ENCODE assay signal across 8 cellular contexts in the genomic region with DNA sequence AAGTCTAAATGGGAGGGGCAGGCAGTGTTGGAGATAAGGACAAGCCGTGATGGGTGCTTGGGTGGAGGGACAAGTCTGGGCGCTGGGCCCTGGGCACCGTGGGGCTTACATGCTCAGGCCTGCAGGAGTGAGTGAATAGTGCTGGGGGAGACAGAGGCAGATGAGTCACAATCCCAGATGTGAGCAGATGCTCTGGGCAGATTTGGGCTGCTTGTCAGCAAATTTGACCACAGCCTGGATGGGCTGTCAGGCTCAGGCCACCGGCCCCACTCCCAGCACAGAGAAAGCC. TPM values are rescaled to one million over a fixed set of nuclear protein-coding genes. Genes with fewer than 3 reads are reported as not detected.
A peak's percentile ranks its signal among the peaks of the same experiment; 100 is the strongest.
DNase-seq lines count a peak whose midpoint lies in the region; FAIRE-seq and TF ChIP-seq lines count a peak whose summit lies in the region.

No MANE protein-coding gene starts in this region.

- FAIRE-seq in GM12892 (lab: Jason Lieb, UNC) (peak; percentile 36), frontal cortex (lab: Jason Lieb, UNC) (no peak)

- 11% methylated on average over 4 of the region's 4 CpGs for WGBS in prostate gland

- H3K27ac ChIP-seq in duodenal mucosa (ENCODE audit: low read depth, low read length) (peak overlapping the region; percentile 67), prostate gland (peak overlapping the region; percentile 88 to 92)

- DNase-seq in GM12892 (ENCODE audit: insufficient read length) (no peak), NCI-H446 treated with DMSO at 0.1 percent for 48 hours (lab: John Stamatoyannopoulos, UW) (peak; percentile 32), prostate gland (ENCODE audit: low spot score) (peak; percentile 88), nucleus accumbens (lab: John Stamatoyannopoulos, UW) (no peak), frontal cortex (ENCODE audit: low spot score in 2 of 2) (no peak), GM10266 (ENCODE audit: extremely low spot score) (no peak), NCI-H2227 (lab: John Stamatoyannopoulos, UW; ENCODE audit: unreplicated experiment) (no peak)

- intact Hi-C loops in prostate gland (cut with DNase I): loop anchor here (5.0 kb wide), 1 partner anchor 42 kb away; a partner anchor contains a TSS

- no peak for TF ChIP-seq POLR2A in GM12892 (IDR thresholded peaks at IDR 0.05; ENCODE audit: low read depth, low read length)
- no peak for TF ChIP-seq POLR2A in prostate gland (IDR thresholded peaks at IDR 0.05)

- H3K4me1 ChIP-seq in duodenal mucosa (ENCODE audit: control insufficient read depth in 1 of 2, insufficient read depth in 2 of 2, low read length in 2 of 2) (peaks cover 21 to 25% of the 10 kb centered on the region in 2 donors), prostate gland (replicated peaks) (peaks cover 20% of the 10 kb centered on the region)

- H3K27me3 ChIP-seq in duodenal mucosa (ENCODE audit: control insufficient read depth in 1 of 2, insufficient read depth in 2 of 2, low read length in 2 of 2): no peaks in the 10 kb centered on the region
- no peaks in the 10 kb centered on the region for H3K27me3 ChIP-seq in prostate gland (replicated peaks; ENCODE audit: insufficient read depth)

- H3K36me3 ChIP-seq in duodenal mucosa (ENCODE audit: control insufficient read depth in 1 of 2, insufficient read depth in 2 of 2, low read length in 2 of 2): no peaks in the 10 kb centered on the region
- H3K36me3 ChIP-seq in prostate gland: no peaks in the 10 kb centered on the region

- peak overlapping the region in 1 of 2 donors; percentile 17 for H3K4me3 ChIP-seq in duodenal mucosa (ENCODE audit: low read depth in 1 of 2, low read length in 2 of 2)
- H3K4me3 ChIP-seq in prostate gland: no peak overlapping the region

- H3K9me3 ChIP-seq in duodenal mucosa (ENCODE audit: control insufficient read depth in 1 of 2, low read length in 2 of 2) (no peaks in the 10 kb centered on the region), prostate gland (no peaks in the 10 kb centered on the region)

- TF ChIP-seq CTCF in prostate gland (IDR thresholded peaks at IDR 0.05): no peak
- no peak for TF ChIP-seq CTCF in GM10266 (IDR thresholded peaks at IDR 0.05; ENCODE audit: control insufficient read depth, insufficient read depth, low read depth, missing control alignments)

- peak overlapping the region; percentile 35 to 43 for H3K9ac ChIP-seq in duodenal mucosa (ENCODE audit: low read depth in 1 of 2, low read length in 2 of 2)

RNA-seq across cellular contexts. Expression of a gene that starts 41.6 kb away (rescaled TPM):
- 27.3 TPM for polyA plus RNA-seq in GM12892 (2012; ENCODE audit: missing spikeins)
- total RNA-seq in prostate gland (10 to 100 TPM; 26.2 to 33.0 TPM), frontal cortex (67.7 TPM)

Comparison
In these comparisons a context has a peak if more than half of its experiments do, and no peak if none do; other contexts are left out.
1. DNase-seq: peak in NCI-H446 treated with DMSO at 0.1 percent for 48 hours (single experiment) and prostate gland (single experiment); none in GM12892 (single experiment), nucleus accumbens (0 of 56), frontal cortex (0 of 2), GM10266 (single experiment) and NCI-H2227 (single experiment).